ENCODE assay signal across 1 cellular context in the genomic region with DNA sequence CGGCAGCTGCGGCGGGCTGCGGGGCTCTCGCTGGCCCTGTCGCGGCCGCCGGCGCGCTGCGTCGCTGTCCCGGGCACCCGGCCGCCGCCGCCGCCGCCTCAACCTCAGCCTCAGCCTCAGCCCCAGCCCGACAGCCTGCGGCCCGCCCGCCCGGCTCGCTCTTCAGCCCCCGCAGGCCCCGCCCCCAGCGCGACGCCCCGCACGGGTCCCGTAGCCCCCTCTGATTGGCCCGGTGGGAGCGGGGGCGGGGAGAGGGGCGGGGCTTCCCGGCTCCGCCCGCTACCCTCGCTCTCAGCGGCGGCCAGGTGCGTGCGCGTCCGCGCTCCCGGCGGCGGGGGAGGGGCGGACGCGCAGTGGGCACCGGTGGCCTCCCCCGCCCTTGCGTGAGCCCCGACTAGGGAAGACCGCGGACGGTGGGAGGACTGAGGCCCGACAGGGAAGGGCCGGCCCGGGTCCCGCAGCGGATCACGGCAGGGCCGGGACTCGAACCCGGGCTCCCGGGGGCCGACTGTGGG.
A peak's percentile ranks its signal among the peaks of the same experiment; 100 is the strongest.
TF ChIP-seq lines count a peak whose summit lies in the region.

A gene with protein sequence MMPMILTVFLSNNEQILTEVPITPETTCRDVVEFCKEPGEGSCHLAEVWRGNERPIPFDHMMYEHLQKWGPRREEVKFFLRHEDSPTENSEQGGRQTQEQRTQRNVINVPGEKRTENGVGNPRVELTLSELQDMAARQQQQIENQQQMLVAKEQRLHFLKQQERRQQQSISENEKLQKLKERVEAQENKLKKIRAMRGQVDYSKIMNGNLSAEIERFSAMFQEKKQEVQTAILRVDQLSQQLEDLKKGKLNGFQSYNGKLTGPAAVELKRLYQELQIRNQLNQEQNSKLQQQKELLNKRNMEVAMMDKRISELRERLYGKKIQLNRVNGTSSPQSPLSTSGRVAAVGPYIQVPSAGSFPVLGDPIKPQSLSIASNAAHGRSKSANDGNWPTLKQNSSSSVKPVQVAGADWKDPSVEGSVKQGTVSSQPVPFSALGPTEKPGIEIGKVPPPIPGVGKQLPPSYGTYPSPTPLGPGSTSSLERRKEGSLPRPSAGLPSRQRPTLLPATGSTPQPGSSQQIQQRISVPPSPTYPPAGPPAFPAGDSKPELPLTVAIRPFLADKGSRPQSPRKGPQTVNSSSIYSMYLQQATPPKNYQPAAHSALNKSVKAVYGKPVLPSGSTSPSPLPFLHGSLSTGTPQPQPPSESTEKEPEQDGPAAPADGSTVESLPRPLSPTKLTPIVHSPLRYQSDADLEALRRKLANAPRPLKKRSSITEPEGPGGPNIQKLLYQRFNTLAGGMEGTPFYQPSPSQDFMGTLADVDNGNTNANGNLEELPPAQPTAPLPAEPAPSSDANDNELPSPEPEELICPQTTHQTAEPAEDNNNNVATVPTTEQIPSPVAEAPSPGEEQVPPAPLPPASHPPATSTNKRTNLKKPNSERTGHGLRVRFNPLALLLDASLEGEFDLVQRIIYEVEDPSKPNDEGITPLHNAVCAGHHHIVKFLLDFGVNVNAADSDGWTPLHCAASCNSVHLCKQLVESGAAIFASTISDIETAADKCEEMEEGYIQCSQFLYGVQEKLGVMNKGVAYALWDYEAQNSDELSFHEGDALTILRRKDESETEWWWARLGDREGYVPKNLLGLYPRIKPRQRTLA (minus strand): TSS at position 137 of the 515 bp plus-strand sequence. CDS start 268 bp downstream, outside the sequence.

TF ChIP-seq in HepG2, 621 proteins besides CTCF, POLR2A, EP300 and RAD21 (continued from another document and continues in another):
- TF ChIP-seq ZNF142 (CRISPR knock-in tag; IDR thresholded peaks at IDR 0.05) (peak; percentile 42; the same call in 1 of the 2 replicates), PAX8 (CRISPR knock-in tag; IDR thresholded peaks at IDR 0.05; ENCODE audit: borderline replicate concordance) (no peak), TAF1 (CRISPR knock-in tag; IDR thresholded peaks at IDR 0.05) (0 out of 2 replicates have a peak, but pooled peaks have one; percentile 53), HOXD1 (CRISPR knock-in tag; IDR thresholded peaks at IDR 0.05) (no peak), REL (CRISPR knock-in tag; conservative IDR thresholded peaks at IDR 0.05) (peak; percentile 56; the same call in 1 of the 2 replicates), ZNF343 (CRISPR knock-in tag; IDR thresholded peaks at IDR 0.05) (no peak), NR2C2 (CRISPR knock-in tag; IDR thresholded peaks at IDR 0.05; ENCODE audit: borderline replicate concordance) (peak; percentile 56; the same call in 1 of the 2 replicates), ZNF552 (CRISPR knock-in tag; IDR thresholded peaks at IDR 0.05; ENCODE audit: borderline replicate concordance) (no peak), ZNF709 (CRISPR knock-in tag; IDR thresholded peaks at IDR 0.05) (peak; percentile 51; the same call in 1 of the 2 replicates), NFYB (CRISPR knock-in tag; IDR thresholded peaks at IDR 0.05) (peak; percentile 32; the same call in 1 of the 2 replicates), SP4 (CRISPR knock-in tag; IDR thresholded peaks at IDR 0.05) (peak; percentile 84), CCDC6 (CRISPR knock-in tag; IDR thresholded peaks at IDR 0.05) (0 out of 2 replicates have a peak, but pooled peaks have one; percentile 18), MEF2D (CRISPR knock-in tag; IDR thresholded peaks at IDR 0.05) (no peak), HNRNPH1 (optimal IDR thresholded peaks at IDR 0.05; ENCODE audit: low read depth, low read length) (no peak), GABPB1 (CRISPR knock-in tag; IDR thresholded peaks at IDR 0.05) (peak; percentile 23), GMEB1 (CRISPR knock-in tag; IDR thresholded peaks at IDR 0.05; ENCODE audit: borderline replicate concordance) (peak; percentile 73), NONO (IDR thresholded peaks at IDR 0.05) (no peak), NONO (CRISPR knock-in tag; conservative IDR thresholded peaks at IDR 0.05) (peak; percentile 47; the same call in 1 of the 2 replicates), SALL1 (CRISPR knock-in tag; IDR thresholded peaks at IDR 0.05) (peak; percentile 50; the same call in 1 of the 2 replicates), RFXANK (CRISPR knock-in tag; IDR thresholded peaks at IDR 0.05) (no peak), KLF16 (CRISPR knock-in tag; IDR thresholded peaks at IDR 0.05) (peak in 1 of 2 experiments; percentile 32; a peak in 1 of 4 replicates), GABPA (IDR thresholded peaks at IDR 0.05; ENCODE audit: low read depth, low read length) (no peak), GABPA (CRISPR knock-in tag; IDR thresholded peaks at IDR 0.05; ENCODE audit: low read depth) (no peak), ZNF331 (CRISPR knock-in tag; IDR thresholded peaks at IDR 0.05) (peak; percentile 9; the same call in 1 of the 2 replicates), ZNF441 (CRISPR knock-in tag; IDR thresholded peaks at IDR 0.05; ENCODE audit: borderline replicate concordance) (0 out of 2 replicates have a peak, but pooled peaks have one; percentile 37), ZFY (CRISPR knock-in tag; IDR thresholded peaks at IDR 0.05) (0 out of 2 replicates have a peak, but pooled peaks have one; percentile 9), ZBTB14 (CRISPR knock-in tag; IDR thresholded peaks at IDR 0.05) (peak; percentile 95), ZFP36L1 (CRISPR knock-in tag; IDR thresholded peaks at IDR 0.05) (no peak; the same call in 1 of the 2 replicates), ZNF678 (CRISPR knock-in tag; IDR thresholded peaks at IDR 0.05) (0 out of 2 replicates have a peak, but pooled peaks have one; percentile 37), ZBTB42 (CRISPR knock-in tag; IDR thresholded peaks at IDR 0.05) (0 out of 2 replicates have a peak, but pooled peaks have one; percentile 1), NR2F1 (CRISPR knock-in tag; IDR thresholded peaks at IDR 0.05) (peak in 1 of 2 experiments; percentile 49; a peak in 2 of 4 replicates), ZNF891 (CRISPR knock-in tag; IDR thresholded peaks at IDR 0.05) (0 out of 2 replicates have a peak, but pooled peaks have one; percentile 5), RXRB (CRISPR knock-in tag; IDR thresholded peaks at IDR 0.05; ENCODE audit: borderline replicate concordance) (peak; percentile 31; the same call in 1 of the 2 replicates), PHF8 (CRISPR knock-in tag; IDR thresholded peaks at IDR 0.05) (peak; percentile 65), ZNF281 (CRISPR knock-in tag; IDR thresholded peaks at IDR 0.05; ENCODE audit: borderline replicate concordance) (peak; percentile 90), MAFG (CRISPR knock-in tag; IDR thresholded peaks at IDR 0.05) (no peak), ZNF782 (CRISPR knock-in tag; IDR thresholded peaks at IDR 0.05; ENCODE audit: borderline replicate concordance) (no peak; the same call in 1 of the 2 replicates), KAT2B (IDR thresholded peaks at IDR 0.05; ENCODE audit: borderline replicate concordance, low read depth, low read length) (no peak), GFI1 (CRISPR knock-in tag; IDR thresholded peaks at IDR 0.05; ENCODE audit: borderline replicate concordance) (peak; percentile 61; the same call in 1 of the 2 replicates)
- TF ChIP-seq, protein P1, sequence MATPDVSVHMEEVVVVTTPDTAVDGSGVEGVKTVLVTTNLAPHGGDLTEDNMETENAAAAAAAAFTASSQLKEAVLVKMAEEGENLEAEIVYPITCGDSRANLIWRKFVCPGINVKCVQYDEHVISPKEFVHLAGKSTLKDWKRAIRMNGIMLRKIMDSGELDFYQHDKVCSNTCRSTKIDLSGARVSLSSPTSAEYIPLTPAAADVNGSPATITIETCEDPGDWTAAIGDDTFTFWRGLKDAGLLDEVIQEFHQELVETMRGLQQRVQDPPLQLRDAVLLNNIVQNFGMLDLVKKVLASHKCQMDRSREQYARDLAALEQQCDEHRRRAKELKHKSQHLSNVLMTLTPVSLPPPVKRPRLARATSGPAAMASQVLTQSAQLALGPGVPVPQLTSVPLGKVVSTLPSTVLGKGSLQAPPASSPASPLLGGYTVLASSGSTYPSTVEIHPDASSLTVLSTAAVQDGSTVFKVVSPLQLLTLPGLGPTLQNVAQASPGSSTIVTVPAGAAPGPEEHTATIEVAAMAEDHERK (CRISPR knock-in tag; IDR thresholded peaks at IDR 0.05; ENCODE audit: low read depth), result peak; percentile 65
- TF ChIP-seq, protein P2, sequence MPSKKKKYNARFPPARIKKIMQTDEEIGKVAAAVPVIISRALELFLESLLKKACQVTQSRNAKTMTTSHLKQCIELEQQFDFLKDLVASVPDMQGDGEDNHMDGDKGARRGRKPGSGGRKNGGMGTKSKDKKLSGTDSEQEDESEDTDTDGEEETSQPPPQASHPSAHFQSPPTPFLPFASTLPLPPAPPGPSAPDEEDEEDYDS (CRISPR knock-in tag; IDR thresholded peaks at IDR 0.05), result peak; percentile 90
- TF ChIP-seq, protein P3, sequence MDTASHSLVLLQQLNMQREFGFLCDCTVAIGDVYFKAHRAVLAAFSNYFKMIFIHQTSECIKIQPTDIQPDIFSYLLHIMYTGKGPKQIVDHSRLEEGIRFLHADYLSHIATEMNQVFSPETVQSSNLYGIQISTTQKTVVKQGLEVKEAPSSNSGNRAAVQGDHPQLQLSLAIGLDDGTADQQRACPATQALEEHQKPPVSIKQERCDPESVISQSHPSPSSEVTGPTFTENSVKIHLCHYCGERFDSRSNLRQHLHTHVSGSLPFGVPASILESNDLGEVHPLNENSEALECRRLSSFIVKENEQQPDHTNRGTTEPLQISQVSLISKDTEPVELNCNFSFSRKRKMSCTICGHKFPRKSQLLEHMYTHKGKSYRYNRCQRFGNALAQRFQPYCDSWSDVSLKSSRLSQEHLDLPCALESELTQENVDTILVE (CRISPR knock-in tag; IDR thresholded peaks at IDR 0.05), result peak; percentile 32; the same call in 1 of the 2 replicates
